Comparison of ENCODE assay signal across 8 cellular contexts in genomic region chr16:84088695-84089395, GRCh38. TPM values are rescaled to one million over a fixed set of nuclear protein-coding genes. Genes with fewer than 3 reads are reported as not detected.
DNase-seq lines count a peak whose midpoint lies in the region; ATAC-seq and TF ChIP-seq lines count a peak whose summit lies in the region.

No MANE protein-coding gene starts in this region.

- peaks cover 41 to 68% of the 10 kb centered on the region in 2 experiments; a peak in 3 of 4 replicates for H3K36me3 ChIP-seq in HCT116 (ENCODE audit: control insufficient read depth in 1 of 2, insufficient read depth in 2 of 2, low read length in 2 of 2)
- H3K36me3 ChIP-seq in naive thymus-derived CD4-positive, alpha-beta T cell (ENCODE audit: control insufficient read depth in 2 of 3, insufficient read depth in 3 of 3, low read length in 3 of 3): peaks cover 27 to 71% (median 51%) of the 10 kb centered on the region in 3 experiments

- H3K27me3 ChIP-seq in HCT116 (ENCODE audit: insufficient read depth, low read length): no peaks in the 10 kb centered on the region
- no peaks in the 10 kb centered on the region for H3K27me3 ChIP-seq in naive thymus-derived CD4-positive, alpha-beta T cell (ENCODE audit: control insufficient read depth in 2 of 2, insufficient read depth in 2 of 2, low read length in 2 of 2)

- no TSS peak for BruUV-seq in HCT116 (replicated peaks; lab: Mats Ljungman, UMichigan)

- intact Hi-C loops in HCT116 (cut with micrococcal nuclease): no loop called here
- intact Hi-C loops in naive thymus-derived CD4-positive, alpha-beta T cell (cut with micrococcal nuclease): loop anchor here (1.0 to 10.0 kb wide), 5 partner anchors 27 to 416 kb away; partner anchors contain the start of genes MBTPS1 (in 1 of the 2), MEAK7 (in 1 of the 2) and TAF1C (in 1 of the 2)

- H3K4me1 Mint-ChIP-seq in naive thymus-derived CD4-positive, alpha-beta T cell: peaks cover 29 to 60% (median 49%) of the 10 kb centered on the region in 7 donors
- no peaks in the 10 kb centered on the region for H3K4me1 Mint-ChIP-seq in type B pancreatic cell (ENCODE audit: unreplicated experiment)

- peak overlapping the region in 8 of 9 donors; percentile 46 to 94 (median 72) for H3K27ac Mint-ChIP-seq in naive thymus-derived CD4-positive, alpha-beta T cell
- H3K27ac Mint-ChIP-seq in type B pancreatic cell: no peak overlapping the region

- CTCF ChIA-PET in HCT116 (lab: Charles Lee): interaction anchor here (0.9 to 2.0 kb wide), 2 partner anchors 98 to 220 kb away, joined by 3 to 10 read pairs; partner anchors contain the start of gene TAF1C
- CTCF ChIA-PET in naive thymus-derived CD4-positive, alpha-beta T cell (lab: Charles Lee): interaction anchor here (0.8 to 2.7 kb wide), 4 partner anchors 10 to 98 kb away, joined by 3 to 12 read pairs (median 4); partner anchors contain the start of gene TAF1C

- TF ChIP-seq CTCF in GM13977 (IDR thresholded peaks at IDR 0.05; ENCODE audit: extremely low read depth, insufficient read depth, missing control alignments) (peak; percentile 59), HCT116 (IDR thresholded peaks at IDR 0.05 in 2 of 3, conservative IDR thresholded peaks at IDR 0.05 in 1 of 3; ENCODE audit: borderline replicate concordance in 1 of 3, insufficient read depth in 1 of 3, low read depth in 2 of 3, low read length in 2 of 3) (peak; percentile 17 to 35 (median 30); a peak in 5 of 6 replicates), type B pancreatic cell (conservative IDR thresholded peaks at IDR 0.05) (no peak)

- no peak for TF ChIP-seq POLR2A in HCT116 (IDR thresholded peaks at IDR 0.05; ENCODE audit: borderline replicate concordance, extremely low read depth, insufficient read depth, insufficient read length)

- DNase-seq in GM13977 (ENCODE audit: low spot score) (peak; percentile 70), HCT116 (ENCODE audit: low read depth, low spot score) (no peak), NCI-H1694 (lab: John Stamatoyannopoulos, UW) (peak; percentile 70), activated T-helper 1 cell treated with Interleukin-2 at 50 U/mL for 16 hours (ENCODE audit: low read depth) (peak; percentile 17), T1000 (lab: John Stamatoyannopoulos, UW) (no peak), type B pancreatic cell (ENCODE audit: extremely low spot score, unreplicated experiment) (no peak), glomerular visceral epithelial cell (ENCODE audit: extremely low spot score) (no peak)
- peak in 8 of 9 donors; percentile 38 to 57 (median 46) for DNase-seq in naive thymus-derived CD4-positive, alpha-beta T cell

- no peaks in the 10 kb centered on the region for H3K9me2 ChIP-seq in HCT116 (ENCODE audit: insufficient read depth)

- in situ Hi-C loops in GM13977 (cut with MboI; ENCODE audit: low pct_unique_long_range_greater_than_20kb, low sequenced_read_pairs, unreplicated experiment): loop anchor here (5.0 kb wide), 1 partner anchor 88 kb away; no protein-coding TSS in a partner anchor

- RAD21 ChIA-PET in HCT116 (lab: Charles Lee; ENCODE audit: low non-redundant PET in 1 of 2, low total read pairs in 2 of 2, uncharacterized antibody in 2 of 2, unreplicated experiment in 2 of 2): no interaction called here

- no peak overlapping the region for H3K27ac ChIP-seq in HCT116 (ENCODE audit: low read depth, low read length)
- H3K27ac ChIP-seq in naive thymus-derived CD4-positive, alpha-beta T cell (ENCODE audit: low read depth, low read length): peak overlapping the region; percentile 11

- no peaks in the 10 kb centered on the region for H3K4me1 ChIP-seq in HCT116 (ENCODE audit: control insufficient read depth in 1 of 2, insufficient read depth in 2 of 2, low read length in 2 of 2)
- peaks cover 4 to 24% of the 10 kb centered on the region in 2 donors for H3K4me1 ChIP-seq in naive thymus-derived CD4-positive, alpha-beta T cell (ENCODE audit: control insufficient read depth in 2 of 2, insufficient read depth in 2 of 2, low read length in 2 of 2)

- H3K36me3 Mint-ChIP-seq in naive thymus-derived CD4-positive, alpha-beta T cell: peaks cover 17 to 46% (median 38%) of the 10 kb centered on the region in 5 donors
- peaks cover 11% of the 10 kb centered on the region for H3K36me3 Mint-ChIP-seq in type B pancreatic cell

- ATAC-seq in HCT116: peak; percentile 48; the same call in 1 of the 2 replicates
- ATAC-seq in naive thymus-derived CD4-positive, alpha-beta T cell: peak; percentile 71

- H3K9me3 Mint-ChIP-seq in naive thymus-derived CD4-positive, alpha-beta T cell: no peaks in the 10 kb centered on the region
- H3K9me3 Mint-ChIP-seq in type B pancreatic cell: no peaks in the 10 kb centered on the region

- no peak overlapping the region for H2AFZ ChIP-seq in HCT116 (ENCODE audit: low read depth, low read length, poor library complexity, severe bottlenecking)

- H3K4me3 Mint-ChIP-seq in naive thymus-derived CD4-positive, alpha-beta T cell: peak overlapping the region in 6 of 10 donors; percentile 0 to 67 (median 50)
- H3K4me3 Mint-ChIP-seq in type B pancreatic cell: no peak overlapping the region

- no peak for TF ChIP-seq RAD21 in HCT116 (IDR thresholded peaks at IDR 0.05; ENCODE audit: low read depth)

- H3K27me3 Mint-ChIP-seq in naive thymus-derived CD4-positive, alpha-beta T cell: no peaks in the 10 kb centered on the region
- no peaks in the 10 kb centered on the region for H3K27me3 Mint-ChIP-seq in type B pancreatic cell

- no peak overlapping the region for H3K9ac ChIP-seq in HCT116 (ENCODE audit: low read length)

- H3K4me3 ChIP-seq in HCT116 (replicated peaks in 1 of 2; ENCODE audit: low read depth in 1 of 2, low read length in 2 of 2): no peak overlapping the region
- H3K4me3 ChIP-seq in naive thymus-derived CD4-positive, alpha-beta T cell (ENCODE audit: low read length): no peak overlapping the region

- H4K20me1 ChIP-seq in HCT116 (ENCODE audit: insufficient read depth): no peaks in the 10 kb centered on the region

- no peak overlapping the region for H3K4me2 ChIP-seq in HCT116 (ENCODE audit: low read length)

- POLR2A ChIA-PET in HCT116 (lab: Charles Lee): no interaction called here
- POLR2A ChIA-PET in naive thymus-derived CD4-positive, alpha-beta T cell (lab: Charles Lee): no interaction called here

- H3K79me2 ChIP-seq in HCT116 (ENCODE audit: insufficient read depth, low read length): no peaks in the 10 kb centered on the region

- H3K9me3 ChIP-seq in HCT116 (ENCODE audit: control insufficient read depth in 1 of 2, insufficient read depth in 1 of 2, low read depth in 1 of 2, low read length in 2 of 2): no peaks in the 10 kb centered on the region
- no peaks in the 10 kb centered on the region for H3K9me3 ChIP-seq in naive thymus-derived CD4-positive, alpha-beta T cell (ENCODE audit: control insufficient read depth in 2 of 3, low read length in 3 of 3)

TF ChIP-seq in HCT116, 20 proteins besides CTCF, POLR2A, EP300 and RAD21:
- TF ChIP-seq EGR1 (IDR thresholded peaks at IDR 0.05; ENCODE audit: low read depth): no peak

RNA-seq across cellular contexts. Expression of gene MBTPS1, which starts 27.9 kb away (rescaled TPM):
- total RNA-seq in HCT116 (2021; ENCODE audit: unreplicated experiment) (111 TPM), type B pancreatic cell (ENCODE audit: low replicate concordance) (75.7 and 88.4 TPM in 2 replicates)
- 65.5 and 68.4 TPM in 2 replicates for polyA plus RNA-seq in HCT116 (2012)
- 100 to 1,000 TPM in 4 of 5 experiments, 10 to 100 TPM in 1; 65.3 to 157 (median 138) TPM for total RNA-seq in naive thymus-derived CD4-positive, alpha-beta T cell
- polyA plus RNA-seq in naive thymus-derived CD4-positive, alpha-beta T cell: 10 to 100 TPM; 48.6 to 89.4 TPM

RNA-seq across cellular contexts. Expression of gene SLC38A8, which starts 46.2 kb away (rescaled TPM):
- not detected for total RNA-seq in HCT116 (2021; ENCODE audit: unreplicated experiment)
- polyA plus RNA-seq in HCT116 (2012): 0.32 TPM in 1 of 2 replicates, not detected in the other
- not detected for total RNA-seq in naive thymus-derived CD4-positive, alpha-beta T cell
- polyA plus RNA-seq in naive thymus-derived CD4-positive, alpha-beta T cell: not detected
- not detected in 2 replicates for total RNA-seq in type B pancreatic cell (ENCODE audit: low replicate concordance)

RNA-seq across cellular contexts. Expression of gene HSDL1, which starts 56.1 kb away (rescaled TPM):
- 35.8 TPM for total RNA-seq in HCT116 (2021; ENCODE audit: unreplicated experiment)
- polyA plus RNA-seq in HCT116 (2012): 13.5 and 22.0 TPM in 2 replicates
- total RNA-seq in naive thymus-derived CD4-positive, alpha-beta T cell: 10 to 100 TPM; 12.6 to 26.6 (median 14.4) TPM
- polyA plus RNA-seq in naive thymus-derived CD4-positive, alpha-beta T cell: 10 to 100 TPM; 10.1 to 12.2 TPM
- 22.9 and 36.4 TPM in 2 replicates for total RNA-seq in type B pancreatic cell (ENCODE audit: low replicate concordance)

RNA-seq across cellular contexts. Expression of gene DNAAF1, which starts 56.3 kb away (rescaled TPM):
- total RNA-seq in HCT116 (2021; ENCODE audit: unreplicated experiment) (0.30 TPM), type B pancreatic cell (ENCODE audit: low replicate concordance) (0.67 and 3.2 TPM in 2 replicates)
- 0.35 and 0.44 TPM in 2 replicates for polyA plus RNA-seq in HCT116 (2012)
- 1 to 10 TPM in 1 of 5 experiments, under 1 TPM in 1, not detected in 3; 0.66 to 2.2 TPM for total RNA-seq in naive thymus-derived CD4-positive, alpha-beta T cell
- polyA plus RNA-seq in naive thymus-derived CD4-positive, alpha-beta T cell: under 1 TPM; 0.06 to 0.09 TPM

Comparison
In these comparisons a context has a peak if more than half of its experiments do, and no peak if none do; other contexts are left out.
1. DNase-seq: peak in GM13977 (single experiment), NCI-H1694 (single experiment), activated T-helper 1 cell treated with Interleukin-2 at 50 U/mL for 16 hours (single experiment) and naive thymus-derived CD4-positive, alpha-beta T cell (8 of 9); none in HCT116 (single experiment), T1000 (single experiment), type B pancreatic cell (single experiment) and glomerular visceral epithelial cell (single experiment).